9 cellular contexts compared by ENCODE assay signal in the genomic region with DNA sequence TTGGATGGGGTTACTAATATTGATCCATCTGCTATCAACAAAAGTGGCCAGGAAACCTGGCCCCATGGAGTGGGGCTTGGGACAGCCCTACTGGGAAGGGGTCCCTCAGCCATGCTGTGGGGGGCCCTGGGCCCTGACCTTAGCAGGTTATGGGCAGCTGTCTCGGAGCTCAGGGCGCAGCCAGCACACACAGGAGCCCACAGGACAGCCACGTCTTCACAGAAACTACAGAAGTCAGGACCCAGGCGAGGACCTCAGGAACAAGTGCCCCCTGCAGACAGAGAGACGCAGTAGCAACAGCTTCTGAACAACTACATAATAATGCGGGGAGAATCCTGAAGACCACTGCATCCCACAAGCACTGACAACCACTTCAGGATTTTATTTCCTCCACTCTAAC. TPM values are rescaled to one million over a fixed set of nuclear protein-coding genes. Genes with fewer than 3 reads are reported as not detected.
DNase-seq lines count a peak whose midpoint lies in the region; FAIRE-seq and TF ChIP-seq lines count a peak whose summit lies in the region.
"Had no signal": no experiment of that assay in that cellular context is flagged by ENCODE, and none has a peak within 500 bp of the region (broad histone marks: within the 10 kb centered on the region; RNA-seq: fewer than 3 reads in every experiment).

No MANE protein-coding gene starts in this region.

- CTCF ChIA-PET in AG04450 (lab: Charles Lee) (interaction anchor here (0.9 to 9.7 kb wide), 15 partner anchors 9 to 85 kb away, joined by 3 to 140 read pairs (median 6); partner anchors contain the start of genes ARF3, DDX23 and FKBP11), HEK293T (lab: Yijun Ruan, JAX) (interaction anchor here (0.6 to 4.3 kb wide), 10 partner anchors 10 to 107 kb away, joined by 3 to 16 read pairs (median 4); partner anchors contain the start of gene ARF3)

- POLR2A ChIA-PET in AG04450 (lab: Yijun Ruan, JAX) (interaction anchor here (2.2 kb wide), 1 partner anchor 12 kb away, joined by 8 read pairs; the partner anchor contains the start of gene FKBP11), HEK293T (lab: Yijun Ruan, JAX) (interaction anchor here (0.7 to 1.4 kb wide), 2 partner anchors 20 to 85 kb away, joined by 3 read pairs; partner anchors contain the start of genes ARF3 and DDX23)

- TF ChIP-seq CTCF in AG04450 (IDR thresholded peaks at IDR 0.05; ENCODE audit: low read depth, low read length) (peak; percentile 22; the same call in 1 of the 2 replicates), GM13977 (IDR thresholded peaks at IDR 0.05; ENCODE audit: extremely low read depth, insufficient read depth, missing control alignments) (no peak)

- H3K4me3 ChIP-seq in AG04450 (ENCODE audit: low read depth, low read length) = no peak overlapping the region

- FAIRE-seq in urothelium cell line (lab: Jason Lieb, UNC) = no peak

- no peak for DNase-seq in AG04450 (ENCODE audit: low read depth, low spot score)
- DNase-seq in HEK293T (ENCODE audit: extremely low spot score) = peak; percentile 48
- DNase-seq in cerebellar cortex (ENCODE audit: low spot score) = peak; percentile 40
- DNase-seq in GM13977 (ENCODE audit: low spot score) = no peak
- DNase-seq in urothelium cell line (ENCODE audit: low spot score) = no peak
- no peak for DNase-seq in NCI-H524 treated with DMSO at 0.1 percent for 48 hours (lab: John Stamatoyannopoulos, UW)
- DNase-seq: activated CD4-positive, alpha-beta T cell treated with anti-CD3 and anti-CD28 coated beads for 48 hours; hippocampal formation; NCI-H2081 treated with DMSO at 0.1 percent for 48 hours had no signal

- H3K9me3 ChIP-seq in AG04450 (ENCODE audit: control insufficient read depth, insufficient read depth, low read length) = no peaks in the 10 kb centered on the region

- in situ Hi-C loops in GM13977 (cut with MboI; ENCODE audit: low pct_unique_long_range_greater_than_20kb, low sequenced_read_pairs, unreplicated experiment) = no loop called here

- no peak overlapping the region for H3K27ac ChIP-seq in AG04450 (ENCODE audit: low read depth, low read length)

- no peaks in the 10 kb centered on the region for H3K27me3 ChIP-seq in AG04450 (ENCODE audit: control insufficient read depth, insufficient read depth, low read length)

TF ChIP-seq in HEK293T, 16 proteins besides CTCF, POLR2A, EP300 and RAD21:
- no peak for TF ChIP-seq FOXM1 (IDR thresholded peaks at IDR 0.05; ENCODE audit: borderline replicate concordance)

RNA-seq across cellular contexts. Expression of gene FKBP11, which starts 11.9 kb away (rescaled TPM):
- polyA plus RNA-seq in AG04450 (2011; rRNA removed) = 85.9 and 99.2 TPM in 2 replicates
- polyA minus RNA-seq in AG04450 (2011; rRNA and poly(A)+ RNA removed) = 47.0 and 50.5 TPM in 2 replicates

RNA-seq across cellular contexts. Expression of gene ARF3, which starts 20.1 kb away (rescaled TPM):
- 260 TPM in 2 replicates for polyA plus RNA-seq in AG04450 (2011; rRNA removed)
- 129 and 145 TPM in 2 replicates for polyA minus RNA-seq in AG04450 (2011; rRNA and poly(A)+ RNA removed)

RNA-seq across cellular contexts. Expression of gene WNT10B, which starts 34.4 kb away (rescaled TPM):
- 0.24 and 0.26 TPM in 2 replicates for polyA plus RNA-seq in AG04450 (2011; rRNA removed)
- polyA minus RNA-seq in AG04450 (2011; rRNA and poly(A)+ RNA removed) = 0.09 and 0.18 TPM in 2 replicates

RNA-seq across cellular contexts. Expression of gene WNT1, which starts 41.0 kb away (rescaled TPM):
- polyA plus RNA-seq in AG04450 (2011; rRNA removed) = not detected in 2 replicates
- polyA minus RNA-seq in AG04450 (2011; rRNA and poly(A)+ RNA removed) = not detected in 2 replicates

Comparison
In these comparisons a context has a peak if more than half of its experiments do, and no peak if none do; other contexts are left out.
1. DNase-seq: peak in HEK293T (single experiment) and cerebellar cortex (single experiment); none in AG04450 (single experiment), GM13977 (single experiment), urothelium cell line (single experiment) and NCI-H524 treated with DMSO at 0.1 percent for 48 hours (single experiment).